ENCODE assay signal across 18 cellular contexts in the genomic region with DNA sequence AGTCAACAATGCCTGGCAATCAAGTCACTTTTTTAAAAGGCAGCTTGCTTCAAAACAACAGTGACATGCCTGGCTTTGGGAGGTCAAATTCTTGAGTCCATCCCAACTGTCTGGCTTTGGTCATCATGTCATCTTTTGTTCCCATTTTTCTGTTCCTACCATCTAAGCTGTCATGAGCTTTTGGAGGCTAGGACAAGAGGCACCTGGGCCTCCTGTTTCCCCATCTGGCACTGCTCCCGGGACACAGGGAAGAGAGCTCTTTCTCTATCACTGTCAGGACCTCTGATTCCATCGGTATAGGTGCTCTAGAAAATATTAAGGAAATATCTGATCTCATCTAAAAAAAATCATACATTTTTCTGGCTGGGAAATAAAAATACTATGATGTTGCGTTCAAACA.
DNase-seq lines count a peak whose midpoint lies in the region; ATAC-seq, FAIRE-seq and TF ChIP-seq lines count a peak whose summit lies in the region.
"Had no signal": no experiment of that assay in that cellular context is flagged by ENCODE, and none has a peak within 500 bp of the region (broad histone marks: within the 10 kb centered on the region; RNA-seq: fewer than 3 reads in every experiment).

No MANE protein-coding gene starts in this region.

- no peak for TF ChIP-seq EP300 in K562 (IDR thresholded peaks at IDR 0.05; ENCODE audit: low read length)

- H3K79me2 ChIP-seq in ACC112 (ENCODE audit: control insufficient read depth, insufficient read depth, low read length, unreplicated experiment) (peaks cover 9% of the 10 kb centered on the region), K562 (ENCODE audit: control insufficient read depth, insufficient read depth, low read length) (no peaks in the 10 kb centered on the region), osteoblast (ENCODE audit: insufficient read depth, low read length) (peaks cover 60% of the 10 kb centered on the region)

- WGBS in K562 (ENCODE audit: insufficient coverage, low coverage, missing lambda C conversion rate), result 95% methylated on average over 3 of the region's 3 CpGs

- H3K36me3 ChIP-seq in ACC112 (ENCODE audit: insufficient read depth, low read length) (peaks cover 74% of the 10 kb centered on the region), K562 (ENCODE audit: control insufficient read depth, insufficient read depth, low read length) (peaks cover 92% of the 10 kb centered on the region), osteoblast (ENCODE audit: insufficient read depth, low read length) (peaks cover 87% of the 10 kb centered on the region)
- H3K36me3 ChIP-seq in CD4-positive, CD25-positive, alpha-beta regulatory T cell (ENCODE audit: control insufficient read depth, insufficient read depth, low read length), result peaks cover 82% of the 10 kb centered on the region
- H3K36me3 ChIP-seq: BE2C had no signal

- intact Hi-C loops in K562 (cut with micrococcal nuclease), result no loop called here
- intact Hi-C loops in activated CD4-positive, alpha-beta T cell treated with anti-CD3 and anti-CD28 coated beads for 36 hours (cut with DNase I, micrococcal nuclease), result no loop called here

- H3K4me3 Mint-ChIP-seq in CD4-positive, CD25-positive, alpha-beta regulatory T cell, result no peak overlapping the region
- no peak overlapping the region for H3K4me3 Mint-ChIP-seq in activated CD4-positive, alpha-beta T cell treated with anti-CD3 and anti-CD28 coated beads for 36 hours
- H3K4me3 Mint-ChIP-seq: CD8-positive, alpha-beta memory T cell; GM23338 had no signal

- no peak for TF ChIP-seq RAD21 in K562 (CRISPR knock-in tag; conservative IDR thresholded peaks at IDR 0.05 in 1 of 2, IDR thresholded peaks at IDR 0.05 in 1 of 2)

- H3K4me3 ChIP-seq in ACC112 (ENCODE audit: low read depth, low read length), result no peak overlapping the region
- H3K4me3 ChIP-seq in CD4-positive, CD25-positive, alpha-beta regulatory T cell (ENCODE audit: low read depth, low read length), result no peak overlapping the region
- no peak overlapping the region for H3K4me3 ChIP-seq in K562
- no peak overlapping the region for H3K4me3 ChIP-seq in osteoblast (ENCODE audit: insufficient read depth, low read length)
- H3K4me3 ChIP-seq: GM23338 had no signal

- no peaks in the 10 kb centered on the region for H4K20me1 ChIP-seq in K562 (replicated peaks; ENCODE audit: control insufficient read depth, insufficient read depth, low read length)
- peaks cover 21% of the 10 kb centered on the region for H4K20me1 ChIP-seq in osteoblast (ENCODE audit: insufficient read depth, low read length)

- peak overlapping the region in 2 of 3 donors; percentile 1 to 6 for H3K27ac Mint-ChIP-seq in CD4-positive, CD25-positive, alpha-beta regulatory T cell
- H3K27ac Mint-ChIP-seq in activated CD4-positive, alpha-beta T cell treated with anti-CD3 and anti-CD28 coated beads for 36 hours, result no peak overlapping the region
- H3K27ac Mint-ChIP-seq: GM23338 had no signal

- H3K27me3 ChIP-seq in ACC112 (ENCODE audit: insufficient read depth, low read length), result no peaks in the 10 kb centered on the region
- H3K27me3 ChIP-seq in CD4-positive, CD25-positive, alpha-beta regulatory T cell (ENCODE audit: control insufficient read depth, insufficient read depth, low read length), result no peaks in the 10 kb centered on the region
- H3K27me3 ChIP-seq in K562 (ENCODE audit: control insufficient read depth in 2 of 2, insufficient read depth in 2 of 2, low read length in 2 of 2), result no peaks in the 10 kb centered on the region
- H3K27me3 ChIP-seq in osteoblast (ENCODE audit: insufficient read depth, low read length), result no peaks in the 10 kb centered on the region
- H3K27me3 ChIP-seq: BE2C had no signal

- H3K4me1 ChIP-seq in ACC112 (ENCODE audit: control insufficient read depth, insufficient read depth, low read length, unreplicated experiment) (peaks cover 6% of the 10 kb centered on the region), K562 (replicated peaks in 1 of 2; ENCODE audit: control insufficient read depth in 2 of 2, insufficient read depth in 2 of 2, low read length in 2 of 2) (no peaks in the 10 kb centered on the region), osteoblast (ENCODE audit: insufficient read depth, low read length) (peaks cover 9% of the 10 kb centered on the region)
- H3K4me1 ChIP-seq in CD4-positive, CD25-positive, alpha-beta regulatory T cell (ENCODE audit: control insufficient read depth, insufficient read depth, low read length, poor library complexity, severe bottlenecking), result no peaks in the 10 kb centered on the region
- H3K4me1 ChIP-seq: BE2C had no signal

- in situ Hi-C loops in K562 (cut with MboI), result no loop called here

- no peak for ATAC-seq in CD4-positive, CD25-positive, alpha-beta regulatory T cell (ENCODE audit: low read depth in 2 of 2)
- no peak for ATAC-seq in K562
- ATAC-seq in GM19351 (IDR thresholded peaks at IDR 0.05; ENCODE audit: unreplicated experiment), result no peak
- ATAC-seq in GM21381 (IDR thresholded peaks at IDR 0.05; ENCODE audit: unreplicated experiment), result no peak
- ATAC-seq in activated CD4-positive, alpha-beta T cell treated with anti-CD3 and anti-CD28 coated beads for 36 hours, result no peak
- ATAC-seq: PC-3 had no signal

- H3K36me3 Mint-ChIP-seq in CD4-positive, CD25-positive, alpha-beta regulatory T cell, result peaks cover 74% of the 10 kb centered on the region
- H3K36me3 Mint-ChIP-seq in activated CD4-positive, alpha-beta T cell treated with anti-CD3 and anti-CD28 coated beads for 36 hours (ENCODE audit: low read depth), result peaks cover 74% of the 10 kb centered on the region

- no peak for TF ChIP-seq POLR2A in K562 (conservative IDR thresholded peaks at IDR 0.05)

- H3K27ac ChIP-seq in ACC112 (ENCODE audit: low read depth, low read length), result peak overlapping the region; percentile 60; the same call in 1 of the 2 replicates
- no peak overlapping the region for H3K27ac ChIP-seq in CD4-positive, CD25-positive, alpha-beta regulatory T cell (ENCODE audit: insufficient read depth, low read length, poor library complexity, severe bottlenecking)
- H3K27ac ChIP-seq in K562 (ENCODE audit: extremely low read depth, low read depth, low read length), result no peak overlapping the region
- H3K27ac ChIP-seq in osteoblast (ENCODE audit: low read depth, low read length), result peak overlapping the region; percentile 32
- H3K27ac ChIP-seq: RWPE1 had no signal

- TF ChIP-seq CTCF in K562 (IDR thresholded peaks at IDR 0.05 in 2 of 3, conservative IDR thresholded peaks at IDR 0.05 in 1 of 3; ENCODE audit: insufficient read depth in 2 of 3, low read depth in 1 of 3, low read length in 3 of 3) (no peak), osteoblast (IDR thresholded peaks at IDR 0.05; ENCODE audit: extremely low read depth, low read depth, low read length) (no peak)

- CTCF ChIA-PET in K562 (lab: Yijun Ruan, JAX; ENCODE audit: low intra/inter-chr PET ratio), result no interaction called here
- CTCF ChIA-PET in activated CD4-positive, alpha-beta T cell treated with anti-CD3 and anti-CD28 coated beads for 36 hours (lab: Charles Lee), result interaction anchor here (0.5 to 1.5 kb wide), 3 partner anchors 17 to 1409 kb away, joined by 3 read pairs; no protein-coding TSS in a partner anchor

- no peak overlapping the region for H2AFZ ChIP-seq in ACC112 (ENCODE audit: low read length, unreplicated experiment)
- no peak overlapping the region for H2AFZ ChIP-seq in K562 (ENCODE audit: low read depth, low read length)
- no peak overlapping the region for H2AFZ ChIP-seq in osteoblast (ENCODE audit: low read length)
- H2AFZ ChIP-seq: GM23338 had no signal

- FAIRE-seq in K562 (lab: Jason Lieb, UNC), result peak; percentile 71
- FAIRE-seq: D721Med had no signal

- no peak for DNase-seq in CD4-positive, CD25-positive, alpha-beta regulatory T cell
- DNase-seq in K562 (ENCODE audit: extremely low read depth in 1 of 4, low spot score in 3 of 4), result no peak
- no peak for DNase-seq in osteoblast (ENCODE audit: insufficient read length, low spot score, missing footprints)
- DNase-seq in activated CD4-positive, alpha-beta T cell treated with anti-CD3 and anti-CD28 coated beads for 36 hours, result no peak
- DNase-seq: BE2C; CD8-positive, alpha-beta memory T cell; DMS79; NCI-H1436; NCI-H2029 treated with DMSO at 0.1 percent for 48 hours; NCI-H510A; NCI-H82; PC-3 had no signal

- no peaks in the 10 kb centered on the region for H3K27me3 Mint-ChIP-seq in CD4-positive, CD25-positive, alpha-beta regulatory T cell
- H3K27me3 Mint-ChIP-seq in activated CD4-positive, alpha-beta T cell treated with anti-CD3 and anti-CD28 coated beads for 36 hours, result no peaks in the 10 kb centered on the region
- H3K27me3 Mint-ChIP-seq: CD8-positive, alpha-beta memory T cell had no signal

- H3K4me1 Mint-ChIP-seq in CD4-positive, CD25-positive, alpha-beta regulatory T cell, result peaks cover 7 to 34% (median 16%) of the 10 kb centered on the region in 4 donors
- H3K4me1 Mint-ChIP-seq in activated CD4-positive, alpha-beta T cell treated with anti-CD3 and anti-CD28 coated beads for 36 hours, result no peaks in the 10 kb centered on the region

- no peaks in the 10 kb centered on the region for H3K9me3 ChIP-seq in CD4-positive, CD25-positive, alpha-beta regulatory T cell (ENCODE audit: control insufficient read depth in 2 of 2, low read length in 2 of 2)
- H3K9me3 ChIP-seq in K562 (replicated peaks; ENCODE audit: control insufficient read depth, insufficient read depth, low read depth, low read length) (no peaks in the 10 kb centered on the region), osteoblast (ENCODE audit: low read depth, low read length) (no peaks in the 10 kb centered on the region)

- BruUV-seq in K562 (replicated peaks; lab: Mats Ljungman, UMichigan), result no TSS peak

- no peak overlapping the region for H3K9ac ChIP-seq in K562 (ENCODE audit: insufficient read depth in 1 of 2, low read depth in 2 of 2, low read length in 2 of 2)

- H3K9me3 Mint-ChIP-seq in CD4-positive, CD25-positive, alpha-beta regulatory T cell, result peaks cover 0 to 8% (median 0%) of the 10 kb centered on the region in 7 donors
- peaks cover 2% of the 10 kb centered on the region for H3K9me3 Mint-ChIP-seq in activated CD4-positive, alpha-beta T cell treated with anti-CD3 and anti-CD28 coated beads for 36 hours (ENCODE audit: low read depth)

- H3K4me2 ChIP-seq in K562 (ENCODE audit: insufficient read depth, low read length) (no peak overlapping the region), osteoblast (ENCODE audit: insufficient read depth, low read length) (no peak overlapping the region)
- H3K4me2 ChIP-seq: GM23338 had no signal

- no peaks in the 10 kb centered on the region for H3K9me1 ChIP-seq in K562 (ENCODE audit: control insufficient read depth, insufficient read depth, low read length)

- POLR2A ChIA-PET in K562 (lab: Yijun Ruan, JAX), result interaction anchor here (0.6 to 0.9 kb wide), 2 partner anchors 30 to 65 kb away, joined by 3 to 4 read pairs; no protein-coding TSS in a partner anchor
- POLR2A ChIA-PET in activated CD4-positive, alpha-beta T cell treated with anti-CD3 and anti-CD28 coated beads for 36 hours (lab: Charles Lee), result no interaction called here

TF ChIP-seq in K562, 482 proteins besides CTCF, POLR2A, EP300 and RAD21 (continues in another document):
- TF ChIP-seq PTBP1 (IDR thresholded peaks at IDR 0.05; ENCODE audit: low read depth, low read length) (no peak), SMARCE1 (IDR thresholded peaks at IDR 0.05) (no peak), FOXJ3 (CRISPR knock-in tag; IDR thresholded peaks at IDR 0.05) (no peak), SIN3B (IDR thresholded peaks at IDR 0.05; ENCODE audit: low read depth) (no peak), ZNF717 (CRISPR knock-in tag; IDR thresholded peaks at IDR 0.05) (no peak), CTBP1 (IDR thresholded peaks at IDR 0.05; ENCODE audit: borderline replicate concordance) (no peak)

Comparison
In these comparisons a context has a peak if more than half of its experiments do, and no peak if none do; other contexts are left out.
1. H3K27ac ChIP-seq: peak in ACC112 (single experiment) and osteoblast (single experiment); none in CD4-positive, CD25-positive, alpha-beta regulatory T cell (single experiment) and K562 (single experiment).